Comparison of ENCODE assay signal across 11 cellular contexts in genomic region chr11:71136095-71136845, GRCh38.
"Had no signal": no experiment of that assay in that cellular context is flagged by ENCODE, and none has a peak within 500 bp of the region (broad histone marks: within the 10 kb centered on the region; RNA-seq: fewer than 3 reads in every experiment).

No MANE protein-coding gene starts in this region.

- H3K9ac ChIP-seq: GM23248, KMS-11 had no signal

- H2AFZ ChIP-seq: GM23248 had no signal

- H3K4me3 ChIP-seq: GM23248 had no signal

- DNase-seq: GM23248, GOT3, H9, HCEC 1CT, HFFc6, IMR-90, Kasumi-1, KBM-7 had no signal

- FAIRE-seq: H54 had no signal

- H3K27ac ChIP-seq: GM23248, HL-60, KMS-11 had no signal

- H3K4me2 ChIP-seq: KMS-11 had no signal
